17 cellular contexts compared by ENCODE assay signal in the genomic region with DNA sequence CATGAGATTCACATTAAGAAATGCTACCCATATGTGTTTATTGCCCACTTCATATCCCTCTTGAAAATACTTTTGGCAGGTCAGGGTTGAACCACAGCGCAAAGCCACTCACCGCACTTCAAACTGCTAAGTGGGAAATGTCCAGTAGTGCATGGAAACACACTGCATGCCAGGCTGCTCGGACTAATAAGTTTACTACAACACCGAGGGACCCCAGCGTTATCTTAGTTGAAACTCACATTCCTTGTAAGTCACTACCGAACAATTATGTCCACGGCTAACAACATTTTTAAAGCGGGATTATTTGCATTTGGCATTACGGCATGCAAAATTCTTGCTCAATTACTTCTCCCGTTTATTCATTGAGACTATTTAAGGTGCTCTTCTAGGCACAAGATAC. TPM values are rescaled to one million over a fixed set of nuclear protein-coding genes. Genes with fewer than 3 reads are reported as not detected.
DNase-seq lines count a peak whose midpoint lies in the region; ATAC-seq and TF ChIP-seq lines count a peak whose summit lies in the region.
"Had no signal": no experiment of that assay in that cellular context is flagged by ENCODE, and none has a peak within 500 bp of the region (broad histone marks: within the 10 kb centered on the region; RNA-seq: fewer than 3 reads in every experiment).

No MANE protein-coding gene starts in this region.

- no peak overlapping the region for H3K27ac Mint-ChIP-seq in MCF 10A (ENCODE audit: low read depth, unreplicated experiment)
- H3K27ac Mint-ChIP-seq in stimulated activated memory B cell treated with anti-CD40 and anti-IgM and Interleukin-4, amounts not matched to agents 10 μg/mL and 1 μg/mL and 100 μg/mL, for 72 hours = peak overlapping the region; percentile 67
- no peak overlapping the region for H3K27ac Mint-ChIP-seq in activated T-helper 1 cell treated with anti-CD3 and anti-CD28 coated beads, Interleukin-12 subunit alpha, Interleukin-12 subunit beta, Interleukin-2, Interleukin-4 antibody, amounts not matched to agents 30 ng/mL and 10 ng/mL and 1 ng/mL, durations not matched to agents 14 hours and 24 hours and 36 hours
- H3K27ac Mint-ChIP-seq: activated CD4-positive, alpha-beta T cell treated with anti-CD3 and anti-CD28 coated beads, Interleukin-2, amount 10 ng/mL, durations not matched to agents 24 days and 14 days had no signal

- H3K9me2 ChIP-seq in OCI-LY7 (ENCODE audit: insufficient read depth, low read length) = no peaks in the 10 kb centered on the region
- H3K9me2 ChIP-seq in hepatocyte (replicated peaks; ENCODE audit: insufficient read depth) = no peaks in the 10 kb centered on the region

- no peak for ATAC-seq in stimulated activated memory B cell treated with anti-CD40 and anti-IgM and Interleukin-4, amounts not matched to agents 10 μg/mL and 1 μg/mL and 100 μg/mL, for 72 hours
- ATAC-seq: gastroesophageal sphincter had no signal

- H3K4me1 Mint-ChIP-seq in MCF 10A (ENCODE audit: insufficient read depth, unreplicated experiment) = peaks cover 40% of the 10 kb centered on the region
- H3K4me1 Mint-ChIP-seq in stimulated activated memory B cell treated with anti-CD40 and anti-IgM and Interleukin-4, amounts not matched to agents 10 μg/mL and 1 μg/mL and 100 μg/mL, for 72 hours = peaks cover 86% of the 10 kb centered on the region
- H3K4me1 Mint-ChIP-seq in activated T-helper 1 cell treated with anti-CD3 and anti-CD28 coated beads, Interleukin-12 subunit alpha, Interleukin-12 subunit beta, Interleukin-2, Interleukin-4 antibody, amounts not matched to agents 30 ng/mL and 10 ng/mL and 1 ng/mL, durations not matched to agents 14 hours and 24 hours and 36 hours (ENCODE audit: low read depth) = peaks cover 65% of the 10 kb centered on the region

- no peaks in the 10 kb centered on the region for H3K27me3 Mint-ChIP-seq in MCF 10A (ENCODE audit: insufficient read depth, unreplicated experiment)
- no peaks in the 10 kb centered on the region for H3K27me3 Mint-ChIP-seq in stimulated activated memory B cell treated with anti-CD40 and anti-IgM and Interleukin-4, amounts not matched to agents 10 μg/mL and 1 μg/mL and 100 μg/mL, for 72 hours
- no peaks in the 10 kb centered on the region for H3K27me3 Mint-ChIP-seq in activated T-helper 1 cell treated with anti-CD3 and anti-CD28 coated beads, Interleukin-12 subunit alpha, Interleukin-12 subunit beta, Interleukin-2, Interleukin-4 antibody, amounts not matched to agents 30 ng/mL and 10 ng/mL and 1 ng/mL, durations not matched to agents 14 hours and 24 hours and 36 hours (ENCODE audit: insufficient read depth)
- H3K27me3 Mint-ChIP-seq: activated CD4-positive, alpha-beta T cell treated with anti-CD3 and anti-CD28 coated beads, Interleukin-2, amount 10 ng/mL, durations not matched to agents 24 days and 14 days; dendritic cell treated with granulocyte-macrophage colony-stimulating factor and Interleukin-4, amounts not matched to agents 40 ng/mL and 50 ng/mL, for 4 days had no signal

- CTCF ChIA-PET in mammary epithelial cell (lab: Charles Lee; ENCODE audit: low non-redundant PET) = no interaction called here
- CTCF ChIA-PET in MCF 10A (lab: Yijun Ruan, JAX) = no interaction called here
- CTCF ChIA-PET in OCI-LY7 (lab: Charles Lee; ENCODE audit: unreplicated experiment) = no interaction called here

- peaks cover 7% of the 10 kb centered on the region for H3K36me3 Mint-ChIP-seq in MCF 10A (ENCODE audit: insufficient read depth, unreplicated experiment)
- H3K36me3 Mint-ChIP-seq in stimulated activated memory B cell treated with anti-CD40 and anti-IgM and Interleukin-4, amounts not matched to agents 10 μg/mL and 1 μg/mL and 100 μg/mL, for 72 hours = peaks cover 7% of the 10 kb centered on the region
- H3K36me3 Mint-ChIP-seq in activated T-helper 1 cell treated with anti-CD3 and anti-CD28 coated beads, Interleukin-12 subunit alpha, Interleukin-12 subunit beta, Interleukin-2, Interleukin-4 antibody, amounts not matched to agents 30 ng/mL and 10 ng/mL and 1 ng/mL, durations not matched to agents 14 hours and 24 hours and 36 hours (ENCODE audit: low read depth) = peaks cover 11% of the 10 kb centered on the region

- BruUV-seq in mammary epithelial cell (replicated peaks; lab: Mats Ljungman, UMichigan) (no TSS peak), MCF 10A (replicated peaks; lab: Mats Ljungman, UMichigan) (no TSS peak), OCI-LY7 (replicated peaks; lab: Mats Ljungman, UMichigan) (TSS peak; percentile 35)

- no peak for TF ChIP-seq EP300 in suprapubic skin (IDR thresholded peaks at IDR 0.05)

- H3K27me3 ChIP-seq in mammary epithelial cell (ENCODE audit: insufficient read depth, low read length) (no peaks in the 10 kb centered on the region), hepatocyte (no peaks in the 10 kb centered on the region), suprapubic skin (no peaks in the 10 kb centered on the region)
- H3K27me3 ChIP-seq: gastroesophageal sphincter, tibial nerve had no signal

- H3K4me1 ChIP-seq in mammary epithelial cell (ENCODE audit: insufficient read depth, low read length) (peaks cover 37% of the 10 kb centered on the region), OCI-LY7 (ENCODE audit: insufficient read depth, low read length, poor library complexity, severe bottlenecking) (peaks cover 76% of the 10 kb centered on the region), hepatocyte (ENCODE audit: insufficient read depth) (peaks cover 49% of the 10 kb centered on the region), suprapubic skin (peaks cover 79% of the 10 kb centered on the region)

- intact Hi-C loops in mammary epithelial cell (cut with micrococcal nuclease) (no loop called here), MCF 10A (cut with micrococcal nuclease) (no loop called here), OCI-LY7 (cut with micrococcal nuclease; ENCODE audit: unreplicated experiment) (no loop called here)
- intact Hi-C loops in activated T-helper 1 cell treated with anti-CD3 and anti-CD28 coated beads, Interleukin-12 subunit alpha, Interleukin-12 subunit beta, Interleukin-2, Interleukin-4 antibody, amounts not matched to agents 30 ng/mL and 10 ng/mL and 1 ng/mL, durations not matched to agents 14 hours and 24 hours and 36 hours (cut with micrococcal nuclease) = no loop called here

- H3K9ac ChIP-seq in mammary epithelial cell (ENCODE audit: insufficient read depth, low read length) = no peak overlapping the region

- H3K36me3 ChIP-seq in mammary epithelial cell (ENCODE audit: insufficient read depth, low read length) (no peaks in the 10 kb centered on the region), OCI-LY7 (ENCODE audit: insufficient read depth, low read length) (peaks cover 40% of the 10 kb centered on the region), hepatocyte (replicated peaks; ENCODE audit: insufficient read depth, low read depth) (no peaks in the 10 kb centered on the region), suprapubic skin (no peaks in the 10 kb centered on the region)
- H3K36me3 ChIP-seq: gastroesophageal sphincter, tibial nerve had no signal

- no peak overlapping the region for H3K4me3 Mint-ChIP-seq in MCF 10A (ENCODE audit: unreplicated experiment)
- H3K4me3 Mint-ChIP-seq in stimulated activated memory B cell treated with anti-CD40 and anti-IgM and Interleukin-4, amounts not matched to agents 10 μg/mL and 1 μg/mL and 100 μg/mL, for 72 hours = no peak overlapping the region
- no peak overlapping the region for H3K4me3 Mint-ChIP-seq in activated T-helper 1 cell treated with anti-CD3 and anti-CD28 coated beads, Interleukin-12 subunit alpha, Interleukin-12 subunit beta, Interleukin-2, Interleukin-4 antibody, amounts not matched to agents 30 ng/mL and 10 ng/mL and 1 ng/mL, durations not matched to agents 14 hours and 24 hours and 36 hours
- H3K4me3 Mint-ChIP-seq: dendritic cell treated with granulocyte-macrophage colony-stimulating factor and Interleukin-4, amounts not matched to agents 40 ng/mL and 50 ng/mL, for 4 days had no signal

- H3K9me3 ChIP-seq in mammary epithelial cell (replicated peaks; ENCODE audit: insufficient read depth, low read length) (no peaks in the 10 kb centered on the region), OCI-LY7 (ENCODE audit: low read length) (no peaks in the 10 kb centered on the region), hepatocyte (ENCODE audit: low read depth) (no peaks in the 10 kb centered on the region), suprapubic skin (no peaks in the 10 kb centered on the region)
- H3K9me3 ChIP-seq: gastroesophageal sphincter, tibial nerve had no signal

- in situ Hi-C loops in mammary epithelial cell (cut with MboI; ENCODE audit: low sequenced_read_pairs in 2 of 2) = no loop called here

- H3K27ac ChIP-seq in mammary epithelial cell (ENCODE audit: insufficient read depth, low read depth, low read length) = no peak overlapping the region
- H3K27ac ChIP-seq in OCI-LY7 (ENCODE audit: low read depth, low read length, poor library complexity, severe bottlenecking) = no peak overlapping the region
- no peak overlapping the region for H3K27ac ChIP-seq in hepatocyte
- H3K27ac ChIP-seq in suprapubic skin = no peak overlapping the region
- H3K27ac ChIP-seq: gastroesophageal sphincter, HL-60 had no signal

- TF ChIP-seq CTCF in mammary epithelial cell (conservative IDR thresholded peaks at IDR 0.05 in 1 of 2, IDR thresholded peaks at IDR 0.05 in 1 of 2; ENCODE audit: extremely low read depth in 1 of 2, insufficient read depth in 1 of 2, low read depth in 1 of 2, low read length in 2 of 2) (no peak), MCF 10A (IDR thresholded peaks at IDR 0.05; ENCODE audit: unreplicated experiment) (no peak), OCI-LY7 (conservative IDR thresholded peaks at IDR 0.05; ENCODE audit: low read length) (no peak), hepatocyte (IDR thresholded peaks at IDR 0.05; ENCODE audit: poor library complexity) (no peak), suprapubic skin (IDR thresholded peaks at IDR 0.05) (no peak)

- DNase-seq in mammary epithelial cell = no peak
- no peak for DNase-seq in MCF 10A (ENCODE audit: unreplicated experiment)
- DNase-seq in OCI-LY7 (ENCODE audit: low spot score) = no peak
- DNase-seq in hepatocyte (ENCODE audit: low spot score) = no peak
- no peak for DNase-seq in activated T-helper 1 cell treated with anti-CD3 and anti-CD28 coated beads, Interleukin-12 subunit alpha, Interleukin-12 subunit beta, Interleukin-2, Interleukin-4 antibody, amounts not matched to agents 30 ng/mL and 10 ng/mL and 1 ng/mL, durations not matched to agents 14 hours and 24 hours and 36 hours (ENCODE audit: low spot score)
- DNase-seq in islet precursor cell = no peak
- DNase-seq in suprapubic skin (ENCODE audit: low spot score in 2 of 2) = no peak
- DNase-seq: activated CD4-positive, alpha-beta T cell treated with anti-CD3 and anti-CD28 coated beads, Interleukin-2, amount 10 ng/mL, durations not matched to agents 24 days and 14 days; activated naive CD4-positive, alpha-beta T cell treated with Interleukin-2 at 50 U/mL for 16 hours; NCI-H1092; NCI-H748 treated with DMSO at 0.1 percent for 48 hours; retina had no signal

- POLR2A ChIA-PET in MCF 10A (lab: Yijun Ruan, JAX) = no interaction called here
- POLR2A ChIA-PET in OCI-LY7 (lab: Charles Lee) = no interaction called here

- TF ChIP-seq POLR2A in suprapubic skin (IDR thresholded peaks at IDR 0.05) = no peak

- H3K4me3 ChIP-seq in mammary epithelial cell (replicated peaks in 1 of 3; ENCODE audit: insufficient read depth in 1 of 3, low read depth in 2 of 3, low read length in 3 of 3) (no peak overlapping the region), OCI-LY7 (ENCODE audit: low read depth, low read length, poor library complexity, severe bottlenecking) (no peak overlapping the region), hepatocyte (no peak overlapping the region), suprapubic skin (no peak overlapping the region)
- H3K4me3 ChIP-seq: gastroesophageal sphincter, tibial nerve had no signal

- dilution Hi-C loops in mammary epithelial cell (cut with HindIII; ENCODE audit: low sequenced_read_pairs) = loop anchor here (5.0 kb wide), 1 partner anchor 36 kb away; no protein-coding TSS in a partner anchor

- H4K20me1 ChIP-seq in mammary epithelial cell (ENCODE audit: insufficient read depth, low read length) = peaks cover 32% of the 10 kb centered on the region
- H4K20me1 ChIP-seq in OCI-LY7 (ENCODE audit: insufficient read depth, low read length) = peaks cover 67% of the 10 kb centered on the region
- peaks cover 83% of the 10 kb centered on the region for H4K20me1 ChIP-seq in hepatocyte (ENCODE audit: insufficient read depth, poor library complexity, severe bottlenecking)

- H3K79me2 ChIP-seq in mammary epithelial cell (ENCODE audit: insufficient read depth, low read length) (peaks cover 96% of the 10 kb centered on the region), OCI-LY7 (ENCODE audit: insufficient read depth, low read depth, low read length) (peaks cover 91% of the 10 kb centered on the region), hepatocyte (peaks cover 91% of the 10 kb centered on the region)

- no peaks in the 10 kb centered on the region for H3K9me3 Mint-ChIP-seq in MCF 10A (ENCODE audit: unreplicated experiment)
- no peaks in the 10 kb centered on the region for H3K9me3 Mint-ChIP-seq in stimulated activated memory B cell treated with anti-CD40 and anti-IgM and Interleukin-4, amounts not matched to agents 10 μg/mL and 1 μg/mL and 100 μg/mL, for 72 hours
- H3K9me3 Mint-ChIP-seq in activated T-helper 1 cell treated with anti-CD3 and anti-CD28 coated beads, Interleukin-12 subunit alpha, Interleukin-12 subunit beta, Interleukin-2, Interleukin-4 antibody, amounts not matched to agents 30 ng/mL and 10 ng/mL and 1 ng/mL, durations not matched to agents 14 hours and 24 hours and 36 hours = no peaks in the 10 kb centered on the region
- H3K9me3 Mint-ChIP-seq: activated CD4-positive, alpha-beta T cell treated with anti-CD3 and anti-CD28 coated beads, Interleukin-2, amount 10 ng/mL, durations not matched to agents 24 days and 14 days; dendritic cell treated with granulocyte-macrophage colony-stimulating factor and Interleukin-4, amounts not matched to agents 40 ng/mL and 50 ng/mL, for 4 days had no signal

- H3K4me2 ChIP-seq in mammary epithelial cell (ENCODE audit: insufficient read depth, low read depth, low read length) (peak overlapping the region; percentile 18), OCI-LY7 (ENCODE audit: low read length) (peak overlapping the region; percentile 44), hepatocyte (peak overlapping the region; percentile 89)

- 75% methylated on average over 10 of the region's 10 CpGs for WGBS in mammary epithelial cell (ENCODE audit: low coverage, missing lambda C conversion rate)
- WGBS in hepatocyte (ENCODE audit: low lambda C conversion rate, missing lambda C conversion rate) = 61% methylated on average over 10 of the region's 10 CpGs
- 62% methylated on average over 10 of the region's 10 CpGs for WGBS in suprapubic skin

- H2AFZ ChIP-seq in mammary epithelial cell (ENCODE audit: low read depth, low read length) = no peak overlapping the region
- H2AFZ ChIP-seq in OCI-LY7 (ENCODE audit: low read length) = no peak overlapping the region
- no peak overlapping the region for H2AFZ ChIP-seq in hepatocyte

RNA-seq across cellular contexts. Expression of gene BRD4, which starts 4.0 kb away (rescaled TPM):
- total RNA-seq in mammary epithelial cell (100 to 1,000 TPM in 1 of 2 donors, 10 to 100 TPM in 1; 22.2 to 113 TPM), MCF 10A (2022) (167 and 189 TPM in 2 replicates), OCI-LY7 (2022) (143 and 157 TPM in 2 replicates), hepatocyte (18.0 and 18.1 TPM in 2 replicates), suprapubic skin (100 to 1,000 TPM in 1 of 4 donors, 10 to 100 TPM in 3; 54.8 to 111 (median 68.3) TPM)
- polyA plus RNA-seq in mammary epithelial cell (9.9 TPM), hepatocyte (88.4 and 109 TPM in 2 replicates)
- polyA minus RNA-seq in mammary epithelial cell = 166 TPM
- total RNA-seq in OCI-LY7 (2014; rRNA removed; shearing (Covaris generic)) = 22.6 and 33.6 TPM in 2 replicates
- 122 and 129 TPM in 2 replicates for total RNA-seq in activated T-helper 1 cell treated with anti-CD3 and anti-CD28 coated beads, Interleukin-12 subunit alpha, Interleukin-12 subunit beta, Interleukin-2, Interleukin-4 antibody, amounts not matched to agents 30 ng/mL and 10 ng/mL and 1 ng/mL, durations not matched to agents 14 hours and 24 hours and 36 hours

RNA-seq across cellular contexts. Expression of gene AKAP8, which starts 51.3 kb away (rescaled TPM):
- total RNA-seq in mammary epithelial cell = 10 to 100 TPM; 12.8 to 33.2 TPM
- polyA plus RNA-seq in mammary epithelial cell = 13.7 TPM
- 4.7 TPM for polyA minus RNA-seq in mammary epithelial cell
- total RNA-seq in MCF 10A (2022) = 31.1 and 37.8 TPM in 2 replicates
- 22.2 and 26.4 TPM in 2 replicates for total RNA-seq in OCI-LY7 (2014; rRNA removed; shearing (Covaris generic))
- total RNA-seq in OCI-LY7 (2022) = 51.3 and 52.3 TPM in 2 replicates
- total RNA-seq in hepatocyte = 18.6 and 20.0 TPM in 2 replicates
- 22.9 and 26.5 TPM in 2 replicates for polyA plus RNA-seq in hepatocyte
- 52.7 and 57.5 TPM in 2 replicates for total RNA-seq in activated T-helper 1 cell treated with anti-CD3 and anti-CD28 coated beads, Interleukin-12 subunit alpha, Interleukin-12 subunit beta, Interleukin-2, Interleukin-4 antibody, amounts not matched to agents 30 ng/mL and 10 ng/mL and 1 ng/mL, durations not matched to agents 14 hours and 24 hours and 36 hours
- 10 to 100 TPM; 25.3 to 77.9 (median 41.6) TPM for total RNA-seq in suprapubic skin

Comparison
In these comparisons a context has a peak if more than half of its experiments do, and no peak if none do; other contexts are left out.
1. H3K4me2 ChIP-seq: peak in every context shown above with its lines; median percentile 89 in hepatocyte; 44 in OCI-LY7; 18 in mammary epithelial cell.